8 cellular contexts compared by ENCODE assay signal in genomic region chr12:132445884-132446471, GRCh38. TPM values are rescaled to one million over a fixed set of nuclear protein-coding genes. Genes with fewer than 3 reads are reported as not detected.
DNase-seq lines count a peak whose midpoint lies in the region; ATAC-seq and TF ChIP-seq lines count a peak whose summit lies in the region.

No MANE protein-coding gene starts in this region.

- H3K36me3 ChIP-seq in CD8-positive, alpha-beta memory T cell (ENCODE audit: insufficient read depth, low read length) = no peaks in the 10 kb centered on the region
- no peaks in the 10 kb centered on the region for H3K36me3 ChIP-seq in mucosa of descending colon (ENCODE audit: low read depth)

- peak overlapping the region; percentile 97 to 100 (median 99) for H3K27ac Mint-ChIP-seq in CD8-positive, alpha-beta memory T cell

- intact Hi-C loops in mucosa of descending colon (cut with DNase I, micrococcal nuclease) = no loop called here

- H3K4me3 Mint-ChIP-seq in CD8-positive, alpha-beta memory T cell = peak overlapping the region; percentile 83 to 94 (median 89)

- peak overlapping the region; percentile 90 for H3K27ac ChIP-seq in CD8-positive, alpha-beta memory T cell (ENCODE audit: low read depth, low read length)

- peak; percentile 62 to 88 (median 71) for DNase-seq in CD8-positive, alpha-beta memory T cell
- DNase-seq in NCI-H1694 (lab: John Stamatoyannopoulos, UW) (peak; percentile 75), mucosa of descending colon (peak; percentile 67 to 87 (median 75)), HUDEP-2 (lab: John Stamatoyannopoulos, UW; ENCODE audit: unreplicated experiment in 76 of 76) (no peak)
- peak in 3 of 4 experiments; percentile 14 to 33 (median 27) for DNase-seq in activated CD4-positive, CD25-positive, alpha-beta regulatory T cell (lab: John Stamatoyannopoulos, UW)
- peak; percentile 81 for DNase-seq in effector CD4-positive, alpha-beta T cell
- DNase-seq in stimulated activated naive CD4-positive, alpha-beta T cell treated with Interleukin-2 at 50 U/mL for 16 hours (lab: John Stamatoyannopoulos, UW) = peak; percentile 73

- H3K4me1 Mint-ChIP-seq in CD8-positive, alpha-beta memory T cell = peaks cover 43 to 47% (median 46%) of the 10 kb centered on the region in 3 donors

- H3K36me3 Mint-ChIP-seq in CD8-positive, alpha-beta memory T cell = peaks cover 0 to 2% (median 0%) of the 10 kb centered on the region in 3 donors

- peaks cover 0 to 8% of the 10 kb centered on the region in 2 donors for H3K27me3 Mint-ChIP-seq in CD8-positive, alpha-beta memory T cell

- peak overlapping the region; percentile 63 for H3K4me3 ChIP-seq in CD8-positive, alpha-beta memory T cell (ENCODE audit: low read length)
- no peak overlapping the region for H3K4me3 ChIP-seq in mucosa of descending colon

- POLR2A ChIA-PET in CD8-positive, alpha-beta memory T cell (lab: Charles Lee) = interaction anchor here (1.4 kb wide), 1 partner anchor 43 kb away, joined by 3 read pairs; no protein-coding TSS in a partner anchor

- CTCF ChIA-PET in CD8-positive, alpha-beta memory T cell (lab: Charles Lee) = interaction anchor here (1.3 to 3.6 kb wide), 2 partner anchors 11 to 31 kb away, joined by 3 to 15 read pairs; no protein-coding TSS in a partner anchor

- no peaks in the 10 kb centered on the region for H3K27me3 ChIP-seq in CD8-positive, alpha-beta memory T cell (ENCODE audit: insufficient read depth, low read length, poor library complexity, severe bottlenecking)

- H3K9me3 Mint-ChIP-seq in CD8-positive, alpha-beta memory T cell = peaks cover 0 to 3% (median 0%) of the 10 kb centered on the region in 5 donors

- H3K9me3 ChIP-seq in CD8-positive, alpha-beta memory T cell (ENCODE audit: low read length) = no peaks in the 10 kb centered on the region
- H3K9me3 ChIP-seq in mucosa of descending colon = no peaks in the 10 kb centered on the region

- peak; percentile 75 for ATAC-seq in mucosa of descending colon
- no peak for ATAC-seq in GM21717 (IDR thresholded peaks at IDR 0.05; ENCODE audit: unreplicated experiment)

- no peak for TF ChIP-seq CTCF in mucosa of descending colon (IDR thresholded peaks at IDR 0.05)

- H3K4me1 ChIP-seq in CD8-positive, alpha-beta memory T cell (ENCODE audit: insufficient read depth, low read length) = peaks cover 39% of the 10 kb centered on the region
- no peaks in the 10 kb centered on the region for H3K4me1 ChIP-seq in mucosa of descending colon (ENCODE audit: low read depth)

RNA-seq across cellular contexts. Expression of gene FBRSL1, which starts 44.0 kb away (rescaled TPM):
- total RNA-seq in CD8-positive, alpha-beta memory T cell = 10 to 100 TPM; 58.1 to 62.1 TPM
- polyA plus RNA-seq in CD8-positive, alpha-beta memory T cell = 1.4 TPM
- total RNA-seq in mucosa of descending colon = 10 to 100 TPM; 54.7 to 68.5 (median 55.6) TPM

Comparison
In these comparisons a context has a peak if more than half of its experiments do, and no peak if none do; other contexts are left out.
1. DNase-seq: peak in CD8-positive, alpha-beta memory T cell (5 of 5), NCI-H1694 (single experiment), activated CD4-positive, CD25-positive, alpha-beta regulatory T cell (3 of 4), effector CD4-positive, alpha-beta T cell (single experiment), mucosa of descending colon (3 of 3) and stimulated activated naive CD4-positive, alpha-beta T cell treated with Interleukin-2 at 50 U/mL for 16 hours (single experiment); none in HUDEP-2 (0 of 76).